In the genomic region with DNA sequence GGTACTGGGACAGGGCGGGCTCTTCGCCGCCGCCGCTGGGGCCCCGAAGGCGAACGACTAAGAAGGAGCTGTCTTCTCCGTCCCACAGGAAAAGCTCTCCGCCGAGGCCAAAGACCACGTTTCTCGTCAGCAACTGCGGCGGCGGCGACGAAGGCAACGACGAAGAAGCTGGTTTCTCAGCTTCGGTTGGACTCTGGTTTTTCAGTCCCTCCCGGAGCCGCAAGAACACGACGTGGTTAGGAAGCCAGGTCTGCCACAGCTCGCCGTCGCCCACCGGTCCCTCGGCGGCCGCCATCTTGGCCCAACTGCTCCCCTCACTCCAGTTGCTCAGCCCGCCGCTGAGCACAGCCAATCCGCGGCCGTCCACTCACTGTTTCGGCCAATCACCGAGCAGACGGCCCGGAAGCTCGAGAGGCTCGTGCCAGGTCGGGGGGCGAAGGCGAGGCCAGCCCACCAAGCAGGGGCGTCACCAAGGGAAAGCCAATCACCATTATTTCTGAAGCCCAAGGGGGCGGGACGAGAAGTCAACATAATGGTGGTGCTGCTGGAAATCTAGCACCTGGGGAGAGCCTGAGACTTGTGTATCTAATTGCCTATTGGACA, we compare ENCODE assay signal across 8 cellular contexts. TPM values are rescaled to one million over a fixed set of nuclear protein-coding genes. Genes with fewer than 3 reads are reported as not detected.
DNase-seq lines count a peak whose midpoint lies in the region; ATAC-seq lines count a peak whose summit lies in the region.

A gene (minus strand): TSS at position 307 of the 603 bp plus-strand sequence. CDS start 12 bp downstream, at position 295.

- H3K9ac ChIP-seq in BLaER1 treated with 17β-estradiol and CSF1 and Interleukin-3, amounts not matched to agents 10 nM and 100 nM = peak within 1 kb of the TSS; percentile 86 to 95 (median 93)

- peaks cover 0 to 47% (median 28%) of the 10 kb centered on the region in 11 experiments; a peak in 17 of 22 replicates for H4K20me1 ChIP-seq in BLaER1 treated with 17β-estradiol and CSF1 and Interleukin-3, amounts not matched to agents 10 nM and 100 nM

- peaks cover 35 to 46% (median 40%) of the 10 kb centered on the region in 10 experiments for H3K4me1 ChIP-seq in BLaER1 treated with 17β-estradiol and CSF1 and Interleukin-3, amounts not matched to agents 10 nM and 100 nM

- DNase-seq in NCI-H748 (lab: John Stamatoyannopoulos, UW; ENCODE audit: unreplicated experiment) (peak; percentile 99), dedifferentiated amniotic fluid mesenchymal stem cell (ENCODE audit: extremely low spot score) (peak; percentile 98), left lobe of liver (ENCODE audit: low spot score) (peak; percentile 96)
- DNase-seq in activated CD4-positive, alpha-beta T cell treated with anti-CD3 and anti-CD28 coated beads, Interleukin-2, amount 50 U/mL, for 1 hour = peak; percentile 92
- peak; percentile 96 for DNase-seq in stimulated activated CD4-positive, alpha-beta T cell treated with anti-CD3 and anti-CD28 coated beads, Interleukin-2, amount 100 ng/mL, for 4 hours (ENCODE audit: low read depth)

- H3K4me2 ChIP-seq in BLaER1 treated with 17β-estradiol and CSF1 and Interleukin-3, amounts not matched to agents 10 nM and 100 nM = peak within 1 kb of the TSS; percentile 85 to 99 (median 96)

- peak within 1 kb of the TSS; percentile 77 to 94 (median 86) for H3K4me3 ChIP-seq in BLaER1 treated with 17β-estradiol and CSF1 and Interleukin-3, amounts not matched to agents 10 nM and 100 nM

- H3K9me3 ChIP-seq in BLaER1 treated with 17β-estradiol and CSF1 and Interleukin-3, amounts not matched to agents 10 nM and 100 nM (replicated peaks in 1 of 11) = no peaks in the 10 kb centered on the region

- no peaks in the 10 kb centered on the region for H3K27me3 ChIP-seq in BLaER1 treated with 17β-estradiol and CSF1 and Interleukin-3, amounts not matched to agents 10 nM and 100 nM

- peaks cover 55 to 74% (median 64%) of the 10 kb centered on the region in 11 experiments for H3K36me3 ChIP-seq in BLaER1 treated with 17β-estradiol and CSF1 and Interleukin-3, amounts not matched to agents 10 nM and 100 nM

- ATAC-seq in GM19351 (IDR thresholded peaks at IDR 0.05; ENCODE audit: unreplicated experiment) = peak; percentile 87
- peak; percentile 89 for ATAC-seq in HG03521 (IDR thresholded peaks at IDR 0.05; ENCODE audit: unreplicated experiment)
- ATAC-seq in left lobe of liver = peak; percentile 92

- H3K27ac ChIP-seq in BLaER1 treated with 17β-estradiol and CSF1 and Interleukin-3, amounts not matched to agents 10 nM and 100 nM = peak within 1 kb of the TSS; percentile 76 to 95 (median 92)

RNA-seq across cellular contexts. Expression of the gene that starts here (rescaled TPM):
- total RNA-seq in left lobe of liver = 41.0 TPM

Comparison
In these comparisons a context has a peak if more than half of its experiments do, and no peak if none do; other contexts are left out.
1. Peak in every context shown above with its lines: DNase-seq, ATAC-seq, H3K4me3 ChIP-seq and H3K27ac ChIP-seq.